Comparison of ENCODE assay signal across 4 cellular contexts in genomic region chr15:22813844-22814243, GRCh38.
"Had no signal": no experiment of that assay in that cellular context is flagged by ENCODE, and none has a peak within 500 bp of the region (broad histone marks: within the 10 kb centered on the region; RNA-seq: fewer than 3 reads in every experiment).

No MANE protein-coding gene starts in this region.

- ATAC-seq: GM23338 had no signal

- H3K9me3 Mint-ChIP-seq: GM23338, H9 had no signal

- H3K27ac Mint-ChIP-seq: GM23338, H9 had no signal

- DNase-seq: H9, HCEC 1CT, IMR-90 had no signal

- H3K4me3 Mint-ChIP-seq: GM23338, H9 had no signal
